ENCODE assay signal across 1 cellular context in genomic region chr10:72034040-72034499, GRCh38.
A peak's percentile ranks its signal among the peaks of the same experiment; 100 is the strongest.
TF ChIP-seq lines count a peak whose summit lies in the region.

No MANE protein-coding gene starts in this region.

TF ChIP-seq in HepG2, 621 proteins besides CTCF, POLR2A, EP300 and RAD21 (continued from another document):
- TF ChIP-seq MYPOP (CRISPR knock-in tag; IDR thresholded peaks at IDR 0.05): no peak
- TF ChIP-seq AKNA (CRISPR knock-in tag; IDR thresholded peaks at IDR 0.05; ENCODE audit: borderline replicate concordance): no peak
- no peak for TF ChIP-seq ZNF124 (CRISPR knock-in tag; IDR thresholded peaks at IDR 0.05)
- no peak for TF ChIP-seq HES4 (CRISPR knock-in tag; IDR thresholded peaks at IDR 0.05; ENCODE audit: borderline replicate concordance)
- TF ChIP-seq REL (CRISPR knock-in tag; conservative IDR thresholded peaks at IDR 0.05): no peak
- 0 out of 2 replicates have a peak, but pooled peaks have one; percentile 20 for TF ChIP-seq TARDBP (CRISPR knock-in tag; IDR thresholded peaks at IDR 0.05)
- 0 out of 2 replicates have a peak, but pooled peaks have one; percentile 40 for TF ChIP-seq ZNF292 (CRISPR knock-in tag; IDR thresholded peaks at IDR 0.05; ENCODE audit: borderline replicate concordance, low read depth)
- TF ChIP-seq CBFB (CRISPR knock-in tag; IDR thresholded peaks at IDR 0.05): 0 out of 2 replicates have a peak, but pooled peaks have one; percentile 29
- TF ChIP-seq ZBTB33 (CRISPR knock-in tag; IDR thresholded peaks at IDR 0.05): peak; percentile 84
- TF ChIP-seq NR0B2 (CRISPR knock-in tag; IDR thresholded peaks at IDR 0.05): 0 out of 2 replicates have a peak, but pooled peaks have one; percentile 37
- TF ChIP-seq ZNF574 (CRISPR knock-in tag; IDR thresholded peaks at IDR 0.05): 0 out of 2 replicates have a peak, but pooled peaks have one; percentile 21
- TF ChIP-seq TRAFD1 (CRISPR knock-in tag; IDR thresholded peaks at IDR 0.05; ENCODE audit: borderline replicate concordance): no peak
- no peak for TF ChIP-seq DBP (CRISPR knock-in tag; IDR thresholded peaks at IDR 0.05; ENCODE audit: not compliant biosample characterization)
- TF ChIP-seq ZNF747 (CRISPR knock-in tag; IDR thresholded peaks at IDR 0.05; ENCODE audit: borderline replicate concordance): 0 out of 2 replicates have a peak, but pooled peaks have one; percentile 40
- no peak for TF ChIP-seq ZNF644 (CRISPR knock-in tag; IDR thresholded peaks at IDR 0.05; ENCODE audit: low read depth)
- TF ChIP-seq ZNF710 (CRISPR knock-in tag; IDR thresholded peaks at IDR 0.05; ENCODE audit: borderline replicate concordance): 0 out of 2 replicates have a peak, but pooled peaks have one; percentile 49
- peak; percentile 59 for TF ChIP-seq ZFP91 (CRISPR knock-in tag; IDR thresholded peaks at IDR 0.05; ENCODE audit: borderline replicate concordance)
- no peak for TF ChIP-seq HDAC1 (CRISPR knock-in tag; IDR thresholded peaks at IDR 0.05)
- TF ChIP-seq ZNF280B (CRISPR knock-in tag; IDR thresholded peaks at IDR 0.05; ENCODE audit: borderline replicate concordance): no peak
- no peak for TF ChIP-seq ZNF572 (CRISPR knock-in tag; IDR thresholded peaks at IDR 0.05)
- peak; percentile 34; the same call in 1 of the 2 replicates for TF ChIP-seq ZFX (CRISPR knock-in tag; IDR thresholded peaks at IDR 0.05; ENCODE audit: low read depth)
- TF ChIP-seq HOXA3 (CRISPR knock-in tag; IDR thresholded peaks at IDR 0.05): peak; percentile 52; the same call in 1 of the 2 replicates
- TF ChIP-seq ZNF598 (CRISPR knock-in tag; IDR thresholded peaks at IDR 0.05; ENCODE audit: borderline replicate concordance): peak; percentile 41; the same call in 1 of the 2 replicates
- no peak for TF ChIP-seq ZNF430 (CRISPR knock-in tag; IDR thresholded peaks at IDR 0.05)
- peak; percentile 38; the same call in 1 of the 2 replicates for TF ChIP-seq POGZ (CRISPR knock-in tag; IDR thresholded peaks at IDR 0.05)
- peak; percentile 45; the same call in 1 of the 2 replicates for TF ChIP-seq ZNF788 (CRISPR knock-in tag; IDR thresholded peaks at IDR 0.05; ENCODE audit: borderline replicate concordance)
- TF ChIP-seq BRD4 (CRISPR knock-in tag; IDR thresholded peaks at IDR 0.05): peak; percentile 66; the same call in 1 of the 2 replicates
- TF ChIP-seq FOXA1 (IDR thresholded peaks at IDR 0.05): no peak
- peak; percentile 59 for TF ChIP-seq FOXA1 (CRISPR knock-in tag; IDR thresholded peaks at IDR 0.05)
- 0 out of 2 replicates have a peak, but pooled peaks have one; percentile 32 for TF ChIP-seq HDAC2 (CRISPR knock-in tag; IDR thresholded peaks at IDR 0.05)
- TF ChIP-seq RFXAP (CRISPR knock-in tag; IDR thresholded peaks at IDR 0.05; ENCODE audit: borderline replicate concordance): peak; percentile 34; the same call in 1 of the 2 replicates
- TF ChIP-seq PHF21A (CRISPR knock-in tag; IDR thresholded peaks at IDR 0.05): peak; percentile 74; the same call in 1 of the 2 replicates
- peak; percentile 52; the same call in 1 of the 2 replicates for TF ChIP-seq ZNF317 (CRISPR knock-in tag; IDR thresholded peaks at IDR 0.05)
- no peak for TF ChIP-seq PITX1 (CRISPR knock-in tag; IDR thresholded peaks at IDR 0.05)
